In genomic region chr17:77862890-77863813, GRCh38 we compare ENCODE assay signal across 14 cellular contexts.
DNase-seq lines count a peak whose midpoint lies in the region; ATAC-seq and TF ChIP-seq lines count a peak whose summit lies in the region.
"Had no signal": no experiment of that assay in that cellular context is flagged by ENCODE, and none has a peak within 500 bp of the region (broad histone marks: within the 10 kb centered on the region; RNA-seq: fewer than 3 reads in every experiment).

No MANE protein-coding gene starts in this region.

- H4K20me1 ChIP-seq in DND-41 (ENCODE audit: insufficient read depth, low read length): no peaks in the 10 kb centered on the region

- no peak overlapping the region for H2BK5ac ChIP-seq in trophoblast cell (ENCODE audit: low read depth, low read length, poor library complexity)

- no peak overlapping the region for H3K4ac ChIP-seq in trophoblast cell (ENCODE audit: low read depth, low read length)

- no peak overlapping the region for H3K27ac Mint-ChIP-seq in activated T-helper 1 cell treated with anti-CD3 and anti-CD28 coated beads, Interleukin-12 subunit alpha, Interleukin-12 subunit beta, Interleukin-2, Interleukin-4 antibody, amounts not matched to agents 30 ng/mL and 10 ng/mL and 1 ng/mL, durations not matched to agents 14 hours and 24 hours and 36 hours

- no peak overlapping the region for H2AK5ac ChIP-seq in trophoblast cell (ENCODE audit: low read length)

- TF ChIP-seq CTCF in A673 (conservative IDR thresholded peaks at IDR 0.05; ENCODE audit: low read depth, low read length) (no peak), DND-41 (IDR thresholded peaks at IDR 0.05; ENCODE audit: borderline replicate concordance, extremely low read depth, low read length, poor library complexity, severe bottlenecking) (no peak)

- H3K4me3 Mint-ChIP-seq in activated T-helper 1 cell treated with anti-CD3 and anti-CD28 coated beads, Interleukin-12 subunit alpha, Interleukin-12 subunit beta, Interleukin-2, Interleukin-4 antibody, amounts not matched to agents 30 ng/mL and 10 ng/mL and 1 ng/mL, durations not matched to agents 14 hours and 24 hours and 36 hours: no peak overlapping the region

- H3K23ac ChIP-seq in trophoblast cell (ENCODE audit: low read length): no peak overlapping the region

- no CpG with 5 or more reads among the region's 14 CpGs for WGBS in trophoblast cell (ENCODE audit: extremely low coverage, insufficient coverage, insufficient read length)

- H3K79me2 ChIP-seq in DND-41 (ENCODE audit: insufficient read depth, low read length) (no peaks in the 10 kb centered on the region), trophoblast cell (ENCODE audit: control insufficient read depth, insufficient read depth, low read length, poor library complexity) (no peaks in the 10 kb centered on the region)

- H3K36me3 Mint-ChIP-seq in activated T-helper 1 cell treated with anti-CD3 and anti-CD28 coated beads, Interleukin-12 subunit alpha, Interleukin-12 subunit beta, Interleukin-2, Interleukin-4 antibody, amounts not matched to agents 30 ng/mL and 10 ng/mL and 1 ng/mL, durations not matched to agents 14 hours and 24 hours and 36 hours (ENCODE audit: low read depth): no peaks in the 10 kb centered on the region
- H3K36me3 Mint-ChIP-seq: CD14-positive monocyte had no signal

- peaks cover 10% of the 10 kb centered on the region for H3K9me3 Mint-ChIP-seq in activated T-helper 1 cell treated with anti-CD3 and anti-CD28 coated beads, Interleukin-12 subunit alpha, Interleukin-12 subunit beta, Interleukin-2, Interleukin-4 antibody, amounts not matched to agents 30 ng/mL and 10 ng/mL and 1 ng/mL, durations not matched to agents 14 hours and 24 hours and 36 hours

- POLR2A ChIA-PET in A673 (lab: Charles Lee; ENCODE audit: low non-redundant PET): no interaction called here

- no peak overlapping the region for H3K14ac ChIP-seq in trophoblast cell (ENCODE audit: low read length)

- peaks cover 15% of the 10 kb centered on the region for H3K27me3 Mint-ChIP-seq in activated T-helper 1 cell treated with anti-CD3 and anti-CD28 coated beads, Interleukin-12 subunit alpha, Interleukin-12 subunit beta, Interleukin-2, Interleukin-4 antibody, amounts not matched to agents 30 ng/mL and 10 ng/mL and 1 ng/mL, durations not matched to agents 14 hours and 24 hours and 36 hours (ENCODE audit: insufficient read depth)

- DNase-seq in A673 (ENCODE audit: low spot score) (peak; percentile 27), DND-41 (no peak), adipocyte (ENCODE audit: low read depth) (no peak), mucosa of gallbladder (ENCODE audit: low spot score) (no peak), trophoblast cell (no peak)
- DNase-seq in activated T-helper 1 cell treated with anti-CD3 and anti-CD28 coated beads, Interleukin-12 subunit alpha, Interleukin-12 subunit beta, Interleukin-2, Interleukin-4 antibody, amounts not matched to agents 30 ng/mL and 10 ng/mL and 1 ng/mL, durations not matched to agents 14 hours and 24 hours and 36 hours (ENCODE audit: low spot score): no peak
- DNase-seq: GOT3; NCI-H1417 treated with DMSO at 0.1 percent for 48 hours; NCI-H524; stimulated activated CD4-positive, alpha-beta T cell treated with anti-CD3 and anti-CD28 coated beads, Interleukin-4, amount 100 ng/mL, for 24 hours had no signal

- no peak overlapping the region for H3K4me2 ChIP-seq in DND-41 (ENCODE audit: insufficient read depth, low read length)
- no peak overlapping the region for H3K4me2 ChIP-seq in trophoblast cell (ENCODE audit: low read length)

- H3K4me1 ChIP-seq in A673 (ENCODE audit: insufficient read depth, low read length, poor library complexity, severe bottlenecking) (no peaks in the 10 kb centered on the region), DND-41 (ENCODE audit: insufficient read depth, low read length) (no peaks in the 10 kb centered on the region), adipocyte (ENCODE audit: control insufficient read depth, insufficient read depth, low read length) (peaks cover 19% of the 10 kb centered on the region), mucosa of rectum (ENCODE audit: control insufficient read depth in 2 of 2, insufficient read depth in 2 of 2, low read length in 2 of 2) (peaks cover 11 to 19% of the 10 kb centered on the region in 2 donors), trophoblast cell (ENCODE audit: control insufficient read depth in 1 of 2, insufficient read depth in 2 of 2, low read length in 2 of 2) (no peaks in the 10 kb centered on the region)

- CTCF ChIA-PET in A673 (lab: Charles Lee): no interaction called here

- H3K4me1 Mint-ChIP-seq in activated T-helper 1 cell treated with anti-CD3 and anti-CD28 coated beads, Interleukin-12 subunit alpha, Interleukin-12 subunit beta, Interleukin-2, Interleukin-4 antibody, amounts not matched to agents 30 ng/mL and 10 ng/mL and 1 ng/mL, durations not matched to agents 14 hours and 24 hours and 36 hours (ENCODE audit: low read depth): peaks cover 3% of the 10 kb centered on the region

- H3K27me3 ChIP-seq in A673 (replicated peaks; ENCODE audit: insufficient read depth, low read depth, low read length, poor library complexity) (no peaks in the 10 kb centered on the region), DND-41 (ENCODE audit: insufficient read depth, low read length, poor library complexity) (no peaks in the 10 kb centered on the region), adipocyte (replicated peaks; ENCODE audit: control insufficient read depth, insufficient read depth, low read length) (peaks cover 20% of the 10 kb centered on the region), mucosa of rectum (ENCODE audit: control insufficient read depth in 2 of 2, insufficient read depth in 2 of 2, low read length in 2 of 2) (no peaks in the 10 kb centered on the region), trophoblast cell (ENCODE audit: insufficient read depth, low read length) (no peaks in the 10 kb centered on the region)
- H3K27me3 ChIP-seq: Peyer's patch had no signal

- H3K4me3 ChIP-seq in A673 (ENCODE audit: low read depth, low read length, poor library complexity, severe bottlenecking): no peak overlapping the region
- no peak overlapping the region for H3K4me3 ChIP-seq in DND-41 (ENCODE audit: low read depth in 1 of 2, low read length in 2 of 2)
- no peak overlapping the region for H3K4me3 ChIP-seq in adipocyte (ENCODE audit: low read length)
- H3K4me3 ChIP-seq in mucosa of rectum (ENCODE audit: low read length in 2 of 2): no peak overlapping the region
- H3K4me3 ChIP-seq in trophoblast cell (ENCODE audit: low read depth, low read length): no peak overlapping the region
- H3K4me3 ChIP-seq: Peyer's patch had no signal

- H3K36me3 ChIP-seq in A673 (ENCODE audit: insufficient read depth, low read length, poor library complexity, severe bottlenecking): no peaks in the 10 kb centered on the region
- H3K36me3 ChIP-seq in DND-41 (ENCODE audit: insufficient read depth, low read length): no peaks in the 10 kb centered on the region
- no peaks in the 10 kb centered on the region for H3K36me3 ChIP-seq in adipocyte (ENCODE audit: control insufficient read depth, insufficient read depth, low read length, severe bottlenecking)
- H3K36me3 ChIP-seq in mucosa of rectum (ENCODE audit: control insufficient read depth in 2 of 2, insufficient read depth in 2 of 2, low read length in 2 of 2): no peaks in the 10 kb centered on the region
- no peaks in the 10 kb centered on the region for H3K36me3 ChIP-seq in trophoblast cell (ENCODE audit: control insufficient read depth in 1 of 2, insufficient read depth in 2 of 2, low read length in 2 of 2)
- H3K36me3 ChIP-seq: Peyer's patch had no signal

- ATAC-seq in DND-41 (ENCODE audit: insufficient read depth, low read depth): no peak
- ATAC-seq in HG03039 (IDR thresholded peaks at IDR 0.05; ENCODE audit: unreplicated experiment): no peak

- H3K18ac ChIP-seq in trophoblast cell (ENCODE audit: low read length): no peak overlapping the region

- H2BK12ac ChIP-seq in trophoblast cell (ENCODE audit: low read length): no peak overlapping the region

- H4K8ac ChIP-seq in trophoblast cell (ENCODE audit: low read depth, low read length): no peak overlapping the region

- intact Hi-C loops in A673 (cut with micrococcal nuclease; ENCODE audit: unreplicated experiment): no loop called here
- intact Hi-C loops in activated T-helper 1 cell treated with anti-CD3 and anti-CD28 coated beads, Interleukin-12 subunit alpha, Interleukin-12 subunit beta, Interleukin-2, Interleukin-4 antibody, amounts not matched to agents 30 ng/mL and 10 ng/mL and 1 ng/mL, durations not matched to agents 14 hours and 24 hours and 36 hours (cut with micrococcal nuclease): no loop called here

- no peak overlapping the region for H4K91ac ChIP-seq in trophoblast cell (ENCODE audit: low read depth, low read length)

- no peak overlapping the region for H3K27ac ChIP-seq in A673 (ENCODE audit: low read depth, low read length, poor library complexity, severe bottlenecking)
- H3K27ac ChIP-seq in DND-41 (ENCODE audit: low read length): peak overlapping the region; percentile 30; the same call in 1 of the 2 replicates
- peak overlapping the region; percentile 65 to 80 for H3K27ac ChIP-seq in mucosa of rectum (ENCODE audit: low read depth in 2 of 2, low read length in 2 of 2)
- no peak overlapping the region for H3K27ac ChIP-seq in trophoblast cell (ENCODE audit: low read depth, low read length)

- BruUV-seq in A673 (replicated peaks; lab: Mats Ljungman, UMichigan): no TSS peak

- no peak overlapping the region for H2BK120ac ChIP-seq in trophoblast cell (ENCODE audit: insufficient read depth, low read length, poor library complexity)

- no peaks in the 10 kb centered on the region for H3K9me3 ChIP-seq in A673 (ENCODE audit: low read depth, low read length, poor library complexity, severe bottlenecking)
- no peaks in the 10 kb centered on the region for H3K9me3 ChIP-seq in DND-41 (ENCODE audit: insufficient read depth, low read length, severe bottlenecking)
- no peaks in the 10 kb centered on the region for H3K9me3 ChIP-seq in adipocyte (ENCODE audit: control insufficient read depth, low read length)
- H3K9me3 ChIP-seq in mucosa of rectum (ENCODE audit: control insufficient read depth in 2 of 2, low read length in 2 of 2): no peaks in the 10 kb centered on the region
- peaks cover 2% of the 10 kb centered on the region for H3K9me3 ChIP-seq in trophoblast cell (ENCODE audit: insufficient read depth, low read depth, low read length)
- H3K9me3 ChIP-seq: Peyer's patch had no signal

- H3K9ac ChIP-seq in DND-41 (ENCODE audit: low read depth, low read length): no peak overlapping the region
- H3K9ac ChIP-seq in adipocyte (ENCODE audit: low read length): peak overlapping the region; percentile 37
- no peak overlapping the region for H3K9ac ChIP-seq in mucosa of rectum (ENCODE audit: low read depth in 1 of 2, low read length in 2 of 2)
- H3K9ac ChIP-seq in trophoblast cell (ENCODE audit: low read length): no peak overlapping the region

- H4K12ac ChIP-seq in trophoblast cell (ENCODE audit: low read depth, low read length): no peak overlapping the region

- H3K79me1 ChIP-seq in trophoblast cell (ENCODE audit: low read length): no peaks in the 10 kb centered on the region

- H2AFZ ChIP-seq in DND-41 (ENCODE audit: low read depth, low read length) (no peak overlapping the region), trophoblast cell (ENCODE audit: insufficient read depth, low read length, poor library complexity) (no peak overlapping the region)

Comparison
In these comparisons a context has a peak if more than half of its experiments do, and no peak if none do; other contexts are left out.
1. H3K27ac ChIP-seq: peak in DND-41 (single experiment) and mucosa of rectum (2 of 2); none in A673 (single experiment) and trophoblast cell (single experiment).